ENCODE assay signal across 20 cellular contexts in genomic region chr1:220696863-220697231, GRCh38. TPM values are rescaled to one million over a fixed set of nuclear protein-coding genes. Genes with fewer than 3 reads are reported as not detected.
DNase-seq lines count a peak whose midpoint lies in the region; ATAC-seq and TF ChIP-seq lines count a peak whose summit lies in the region.
"Had no signal": no experiment of that assay in that cellular context is flagged by ENCODE, and none has a peak within 500 bp of the region (broad histone marks: within the 10 kb centered on the region; RNA-seq: fewer than 3 reads in every experiment).

No MANE protein-coding gene starts in this region.

- H3K4ac ChIP-seq in trophoblast cell (ENCODE audit: low read depth, low read length): no peak overlapping the region
- no peak overlapping the region for H3K4ac ChIP-seq in H9 (ENCODE audit: low read depth, low read length)

- H2BK15ac ChIP-seq in H9 (ENCODE audit: low read depth, low read length): no peak overlapping the region

- H3K56ac ChIP-seq in H9 (ENCODE audit: insufficient read length, low read depth, low read length): no peak overlapping the region

- H2BK20ac ChIP-seq in H9 (ENCODE audit: low read depth, low read length, poor library complexity, severe bottlenecking): no peak overlapping the region

- no peak overlapping the region for H3K27ac Mint-ChIP-seq in H9
- no peak overlapping the region for H3K27ac Mint-ChIP-seq in activated T-helper 17 cell treated with anti-CD3 and anti-CD28 coated beads, Interleukin-2, amount 50 U/mL, for 72 hours
- H3K27ac Mint-ChIP-seq: activated naive CD4-positive, alpha-beta T cell treated with anti-CD3 and anti-CD28 coated beads, Interleukin-2, amount 10 ng/mL, durations not matched to agents 7 days and 5 days; CD4-positive, CD25-positive, alpha-beta regulatory T cell; endodermal cell had no signal

- DNase-seq in ELR (ENCODE audit: low read depth): peak; percentile 24
- DNase-seq in SK-MEL-5 (ENCODE audit: low read depth, low spot score): peak; percentile 71
- peak; percentile 48 for DNase-seq in fibroblast of villous mesenchyme (ENCODE audit: low read depth)
- DNase-seq in trophoblast cell: peak; percentile 24 to 53
- DNase-seq in H9: no peak
- no peak for DNase-seq in body of pancreas
- no peak for DNase-seq in NCI-H345 (lab: John Stamatoyannopoulos, UW)
- DNase-seq: activated naive CD4-positive, alpha-beta T cell treated with anti-CD3 and anti-CD28 coated beads, Interleukin-2, amount 10 ng/mL, durations not matched to agents 7 days and 5 days; CD4-positive, CD25-positive, alpha-beta regulatory T cell; endodermal cell; heart left ventricle; NCI-H1436 treated with DMSO at 0.1 percent for 48 hours; stimulated activated CD4-positive, alpha-beta T cell treated with anti-CD3 and anti-CD28 coated beads, Interleukin-1b, Interleukin-23, amount 100 ng/mL, for 48 hours; T-helper 1 cell had no signal

- H3K4me1 ChIP-seq in trophoblast cell (ENCODE audit: control insufficient read depth in 1 of 2, insufficient read depth in 2 of 2, low read length in 2 of 2): peaks cover 19% of the 10 kb centered on the region in 2 experiments
- H3K4me1 ChIP-seq in H9 (ENCODE audit: insufficient read depth, low read length): no peaks in the 10 kb centered on the region
- H3K4me1 ChIP-seq in body of pancreas: peaks cover 1% of the 10 kb centered on the region
- H3K4me1 ChIP-seq: breast epithelium had no signal

- in situ Hi-C loops in SK-MEL-5 (cut with HindIII; ENCODE audit: low pct_unique_long_range_greater_than_20kb, low sequenced_read_pairs): no loop called here

- peaks cover 4% of the 10 kb centered on the region for H3K9me3 ChIP-seq in trophoblast cell (ENCODE audit: insufficient read depth, low read depth, low read length)
- H3K9me3 ChIP-seq in H9 (ENCODE audit: control insufficient read depth, low read depth, low read length): no peaks in the 10 kb centered on the region
- H3K9me3 ChIP-seq in body of pancreas: no peaks in the 10 kb centered on the region
- H3K9me3 ChIP-seq: breast epithelium, heart left ventricle, left lung, tibial nerve had no signal

- H3K36me3 Mint-ChIP-seq in H9 (ENCODE audit: insufficient read depth in 1 of 3, low read depth in 3 of 3): peaks cover 0 to 3% (median 0%) of the 10 kb centered on the region in 3 experiments; a peak in 2 of 7 replicates
- H3K36me3 Mint-ChIP-seq in activated T-helper 17 cell treated with anti-CD3 and anti-CD28 coated beads, Interleukin-2, amount 50 U/mL, for 72 hours (ENCODE audit: low read depth): no peaks in the 10 kb centered on the region
- H3K36me3 Mint-ChIP-seq: activated naive CD4-positive, alpha-beta T cell treated with anti-CD3 and anti-CD28 coated beads, Interleukin-2, amount 10 ng/mL, durations not matched to agents 7 days and 5 days; CD4-positive, CD25-positive, alpha-beta regulatory T cell had no signal

- no peaks in the 10 kb centered on the region for H4K20me1 ChIP-seq in H9 (ENCODE audit: control insufficient read depth, insufficient read depth, insufficient read length)

- H3K18ac ChIP-seq in trophoblast cell (ENCODE audit: low read length): no peak overlapping the region
- H3K18ac ChIP-seq in H9 (ENCODE audit: insufficient read length, low read depth, low read length): no peak overlapping the region

- no peak overlapping the region for H3K4me3 Mint-ChIP-seq in H9
- H3K4me3 Mint-ChIP-seq in activated T-helper 17 cell treated with anti-CD3 and anti-CD28 coated beads, Interleukin-2, amount 50 U/mL, for 72 hours: no peak overlapping the region
- H3K4me3 Mint-ChIP-seq: activated naive CD4-positive, alpha-beta T cell treated with anti-CD3 and anti-CD28 coated beads, Interleukin-2, amount 10 ng/mL, durations not matched to agents 7 days and 5 days; CD4-positive, CD25-positive, alpha-beta regulatory T cell; endodermal cell had no signal

- WGBS in trophoblast cell (ENCODE audit: extremely low coverage, insufficient coverage, insufficient read length): no CpG with 5 or more reads among the region's 9 CpGs
- WGBS in H9 (ENCODE audit: extremely low coverage, insufficient read length, low lambda C conversion rate): no CpG with 5 or more reads among the region's 9 CpGs
- 78 to 84% methylated on average over 9 of the region's 9 CpGs for WGBS in body of pancreas, 2 donors

- TF ChIP-seq CTCF in fibroblast of villous mesenchyme (IDR thresholded peaks at IDR 0.05; ENCODE audit: insufficient read depth, low read depth, low read length) (no peak), H9 (conservative IDR thresholded peaks at IDR 0.05) (no peak), body of pancreas (IDR thresholded peaks at IDR 0.05) (no peak)

- H2AK5ac ChIP-seq in trophoblast cell (ENCODE audit: low read length) (no peak overlapping the region), H9 (ENCODE audit: insufficient read length, low read length) (no peak overlapping the region)

- H3K4me3 ChIP-seq in fibroblast of villous mesenchyme (ENCODE audit: low read depth, low read length) (no peak overlapping the region), trophoblast cell (ENCODE audit: low read depth, low read length) (no peak overlapping the region), body of pancreas (no peak overlapping the region)
- H3K4me3 ChIP-seq: breast epithelium, heart left ventricle, left lung, tibial nerve had no signal

- H4K5ac ChIP-seq in H9 (ENCODE audit: insufficient read length, low read depth, low read length): no peak overlapping the region

- H2BK5ac ChIP-seq in trophoblast cell (ENCODE audit: low read depth, low read length, poor library complexity) (no peak overlapping the region), H9 (ENCODE audit: insufficient read length, low read length) (no peak overlapping the region)

- H4K12ac ChIP-seq in trophoblast cell (ENCODE audit: low read depth, low read length): no peak overlapping the region

- intact Hi-C loops in body of pancreas (cut with DNase I): no loop called here

- TF ChIP-seq POLR2A in body of pancreas (IDR thresholded peaks at IDR 0.05): no peak

- no peak for ATAC-seq in body of pancreas
- no peak for ATAC-seq in activated T-helper 17 cell treated with anti-CD3 and anti-CD28 coated beads, Interleukin-2, amount 50 U/mL, for 72 hours (replicated peaks)
- ATAC-seq: activated CD4-positive, CD25-positive, alpha-beta regulatory T cell treated with anti-CD3 and anti-CD28 coated beads, Interleukin-2, amount 50 U/mL, for 24 hours; left lung had no signal

- no peak overlapping the region for H3K23ac ChIP-seq in trophoblast cell (ENCODE audit: low read length)
- no peak overlapping the region for H3K23ac ChIP-seq in H9 (ENCODE audit: insufficient read length, low read depth, low read length)

- H3K27me3 ChIP-seq in trophoblast cell (ENCODE audit: insufficient read depth, low read length): no peaks in the 10 kb centered on the region
- no peaks in the 10 kb centered on the region for H3K27me3 ChIP-seq in H9 (ENCODE audit: insufficient read depth, low read length)
- H3K27me3 ChIP-seq in body of pancreas: no peaks in the 10 kb centered on the region
- H3K27me3 ChIP-seq: breast epithelium, heart left ventricle, tibial nerve had no signal

- no peak overlapping the region for H4K91ac ChIP-seq in trophoblast cell (ENCODE audit: low read depth, low read length)
- no peak overlapping the region for H4K91ac ChIP-seq in H9 (ENCODE audit: insufficient read length, low read depth, low read length)

- H2BK12ac ChIP-seq in trophoblast cell (ENCODE audit: low read length) (no peak overlapping the region), H9 (ENCODE audit: insufficient read length, low read depth, low read length) (no peak overlapping the region)

- H3K9me3 Mint-ChIP-seq in H9: no peaks in the 10 kb centered on the region
- H3K9me3 Mint-ChIP-seq in activated T-helper 17 cell treated with anti-CD3 and anti-CD28 coated beads, Interleukin-2, amount 50 U/mL, for 72 hours: no peaks in the 10 kb centered on the region
- H3K9me3 Mint-ChIP-seq: activated naive CD4-positive, alpha-beta T cell treated with anti-CD3 and anti-CD28 coated beads, Interleukin-2, amount 10 ng/mL, durations not matched to agents 7 days and 5 days; CD4-positive, CD25-positive, alpha-beta regulatory T cell; endodermal cell had no signal

- H3K36me3 ChIP-seq in trophoblast cell (ENCODE audit: control insufficient read depth in 1 of 2, insufficient read depth in 2 of 2, low read length in 2 of 2) (peaks cover 8 to 14% of the 10 kb centered on the region in 2 experiments), body of pancreas (replicated peaks in 1 of 2; ENCODE audit: insufficient read depth in 1 of 2, low read depth in 2 of 2) (no peaks in the 10 kb centered on the region)
- H3K36me3 ChIP-seq: breast epithelium had no signal

- H3K4me2 ChIP-seq in trophoblast cell (ENCODE audit: low read length) (no peak overlapping the region), H9 (ENCODE audit: insufficient read depth, insufficient read length, low read length) (no peak overlapping the region)

- H3K79me2 ChIP-seq in trophoblast cell (ENCODE audit: control insufficient read depth, insufficient read depth, low read length, poor library complexity): peaks cover 2% of the 10 kb centered on the region
- H3K79me2 ChIP-seq in H9 (ENCODE audit: insufficient read depth, low read length): no peaks in the 10 kb centered on the region

- H3K27ac ChIP-seq in trophoblast cell (ENCODE audit: low read depth, low read length): no peak overlapping the region
- H3K27ac ChIP-seq in H9 (ENCODE audit: insufficient read length, low read depth, low read length): no peak overlapping the region
- H3K27ac ChIP-seq in body of pancreas: no peak overlapping the region
- H3K27ac ChIP-seq: breast epithelium, heart left ventricle, left lung, tibial nerve had no signal

- H2BK120ac ChIP-seq in trophoblast cell (ENCODE audit: insufficient read depth, low read length, poor library complexity): no peak overlapping the region
- no peak overlapping the region for H2BK120ac ChIP-seq in H9 (ENCODE audit: low read depth, low read length, poor library complexity, severe bottlenecking)

- no peak overlapping the region for H3K14ac ChIP-seq in trophoblast cell (ENCODE audit: low read length)
- H3K14ac ChIP-seq in H9 (ENCODE audit: insufficient read depth, low read length): no peak overlapping the region

- no peak overlapping the region for H3K9ac ChIP-seq in trophoblast cell (ENCODE audit: low read length)
- H3K9ac ChIP-seq in H9 (ENCODE audit: extremely low read depth, insufficient read length, low read length): no peak overlapping the region

- no peak overlapping the region for H2AFZ ChIP-seq in trophoblast cell (ENCODE audit: insufficient read depth, low read length, poor library complexity)
- no peak overlapping the region for H2AFZ ChIP-seq in H9 (ENCODE audit: low read length)

- no peaks in the 10 kb centered on the region for H3K23me2 ChIP-seq in H9 (ENCODE audit: insufficient read length, low read depth, low read length, poor library complexity, severe bottlenecking)

- H3K79me1 ChIP-seq in trophoblast cell (ENCODE audit: low read length) (peaks cover 7% of the 10 kb centered on the region), H9 (ENCODE audit: insufficient read depth, low read depth, low read length, poor library complexity, severe bottlenecking) (no peaks in the 10 kb centered on the region)

- H4K8ac ChIP-seq in trophoblast cell (ENCODE audit: low read depth, low read length) (no peak overlapping the region), H9 (replicated peaks; ENCODE audit: insufficient read length, low read depth, low read length) (no peak overlapping the region)

- peaks cover 17% of the 10 kb centered on the region for H3K27me3 Mint-ChIP-seq in H9 (ENCODE audit: low read depth)
- peaks cover 4% of the 10 kb centered on the region for H3K27me3 Mint-ChIP-seq in activated T-helper 17 cell treated with anti-CD3 and anti-CD28 coated beads, Interleukin-2, amount 50 U/mL, for 72 hours
- H3K27me3 Mint-ChIP-seq: CD4-positive, CD25-positive, alpha-beta regulatory T cell had no signal

- peaks cover 9 to 10% of the 10 kb centered on the region in 2 experiments for H3K4me1 Mint-ChIP-seq in H9
- no peaks in the 10 kb centered on the region for H3K4me1 Mint-ChIP-seq in activated T-helper 17 cell treated with anti-CD3 and anti-CD28 coated beads, Interleukin-2, amount 50 U/mL, for 72 hours
- H3K4me1 Mint-ChIP-seq: CD4-positive, CD25-positive, alpha-beta regulatory T cell; endodermal cell had no signal

- H3T11ph ChIP-seq in H9 (ENCODE audit: low read length): no peak overlapping the region

RNA-seq across cellular contexts. Expression of gene C1orf115, which starts 6.7 kb away (rescaled TPM):
- 10.3 and 11.8 TPM in 2 replicates for total RNA-seq in SK-MEL-5 (2014; rRNA removed; shearing (Covaris generic))
- polyA plus RNA-seq in SK-MEL-5 (2015; cell fraction: cytosol; rRNA removed): 10.6 and 13.1 TPM in 2 replicates
- 1.9 and 3.2 TPM in 2 replicates for polyA plus RNA-seq in SK-MEL-5 (2015; cell fraction: nucleus; rRNA removed)
- 3.5 and 4.5 TPM in 2 replicates for total RNA-seq in fibroblast of villous mesenchyme
- 37.0 and 40.6 TPM in 2 replicates for polyA plus RNA-seq in trophoblast cell (2013)
- total RNA-seq in H9 (2021): 6.0 and 7.3 TPM in 2 replicates
- 10 to 100 TPM; 10.9 to 11.4 TPM for total RNA-seq in body of pancreas
- under 1 TPM in 1 of 2 donors, not detected in 1; 0.40 TPM for total RNA-seq in activated T-helper 17 cell treated with anti-CD3 and anti-CD28 coated beads, Interleukin-2, amount 50 U/mL, for 72 hours
- total RNA-seq: OCI-LY7 had no signal

RNA-seq across cellular contexts. Expression of gene MTARC2, which starts 51.3 kb away (rescaled TPM):
- total RNA-seq in SK-MEL-5 (2014; rRNA removed; shearing (Covaris generic)): 1.2 TPM in 2 replicates
- 3.9 and 5.8 TPM in 2 replicates for polyA plus RNA-seq in SK-MEL-5 (2015; cell fraction: cytosol; rRNA removed)
- polyA plus RNA-seq in SK-MEL-5 (2015; cell fraction: nucleus; rRNA removed): 9.8 and 13.9 TPM in 2 replicates
- total RNA-seq in fibroblast of villous mesenchyme (2.2 and 4.2 TPM in 2 replicates), H9 (2021) (4.2 and 7.7 TPM in 2 replicates), body of pancreas (10 to 100 TPM; 19.5 to 37.9 TPM)
- 5.5 and 5.6 TPM in 2 replicates for polyA plus RNA-seq in trophoblast cell (2013)
- not detected for total RNA-seq in activated T-helper 17 cell treated with anti-CD3 and anti-CD28 coated beads, Interleukin-2, amount 50 U/mL, for 72 hours
- total RNA-seq: CD4-positive, CD25-positive, alpha-beta regulatory T cell; OCI-LY7 had no signal
- polyA plus RNA-seq: CD4-positive, CD25-positive, alpha-beta regulatory T cell had no signal

Comparison
In these comparisons a context has a peak if more than half of its experiments do, and no peak if none do; other contexts are left out.
1. DNase-seq: peak in ELR (single experiment), SK-MEL-5 (single experiment), fibroblast of villous mesenchyme (single experiment) and trophoblast cell (2 of 2); none in H9 (single experiment), body of pancreas (0 of 4) and NCI-H345 (single experiment).